1 cellular context compared by ENCODE assay signal in genomic region chr3:194486540-194487288, GRCh38.
TF ChIP-seq lines count a peak whose summit lies in the region.

Gene ATP13A3 (minus strand): TSS chr3:194487002. CDS start chr3:194462190, 24,812 bp downstream.

TF ChIP-seq in HepG2, 621 proteins besides CTCF, POLR2A, EP300 and RAD21 (continued from another document and continues in another):
- TF ChIP-seq HNF1B (CRISPR knock-in tag; IDR thresholded peaks at IDR 0.05) (peak; percentile 41; the same call in 1 of the 2 replicates), THAP9 (CRISPR knock-in tag; IDR thresholded peaks at IDR 0.05; ENCODE audit: borderline replicate concordance) (no peak), THAP11 (CRISPR knock-in tag; IDR thresholded peaks at IDR 0.05) (peak; percentile 56; the same call in 1 of the 2 replicates), SAP130 (CRISPR knock-in tag; IDR thresholded peaks at IDR 0.05; ENCODE audit: low read depth) (peak; percentile 83; the same call in 1 of the 2 replicates), STAT6 (CRISPR knock-in tag; IDR thresholded peaks at IDR 0.05; ENCODE audit: borderline replicate concordance) (no peak), TEAD3 (CRISPR knock-in tag; optimal IDR thresholded peaks at IDR 0.05; ENCODE audit: borderline replicate concordance) (peak; percentile 56), ZNF770 (CRISPR knock-in tag; IDR thresholded peaks at IDR 0.05) (no peak), REPIN1 (CRISPR knock-in tag; IDR thresholded peaks at IDR 0.05; ENCODE audit: borderline replicate concordance, low read depth) (no peak), DBP (CRISPR knock-in tag; IDR thresholded peaks at IDR 0.05; ENCODE audit: not compliant biosample characterization) (no peak), RBAK (CRISPR knock-in tag; IDR thresholded peaks at IDR 0.05) (no peak), ZBTB44 (CRISPR knock-in tag; IDR thresholded peaks at IDR 0.05) (0 out of 2 replicates have a peak, but pooled peaks have one; percentile 56), HOMEZ (CRISPR knock-in tag; IDR thresholded peaks at IDR 0.05; ENCODE audit: low read depth) (no peak), ZNF740 (CRISPR knock-in tag; IDR thresholded peaks at IDR 0.05) (0 out of 2 replicates have a peak, but pooled peaks have one; percentile 21), ZNF234 (CRISPR knock-in tag; conservative IDR thresholded peaks at IDR 0.05) (no peak), MLX (CRISPR knock-in tag; IDR thresholded peaks at IDR 0.05) (0 out of 2 replicates have a peak, but pooled peaks have one; percentile 33), ZNF570 (CRISPR knock-in tag; IDR thresholded peaks at IDR 0.05; ENCODE audit: borderline replicate concordance) (no peak), ZNF232 (CRISPR knock-in tag; IDR thresholded peaks at IDR 0.05; ENCODE audit: borderline replicate concordance) (no peak), TBX2 (CRISPR knock-in tag; IDR thresholded peaks at IDR 0.05; ENCODE audit: borderline replicate concordance) (no peak), ZBTB49 (CRISPR knock-in tag; IDR thresholded peaks at IDR 0.05; ENCODE audit: borderline replicate concordance) (no peak), ZSCAN9 (CRISPR knock-in tag; IDR thresholded peaks at IDR 0.05; ENCODE audit: borderline replicate concordance) (peak; percentile 34; the same call in 1 of the 2 replicates), ZSCAN29 (CRISPR knock-in tag; conservative IDR thresholded peaks at IDR 0.05) (no peak), CAMTA2 (CRISPR knock-in tag; IDR thresholded peaks at IDR 0.05; ENCODE audit: borderline replicate concordance) (no peak), ZNF281 (CRISPR knock-in tag; IDR thresholded peaks at IDR 0.05; ENCODE audit: borderline replicate concordance) (no peak), ZNF619 (CRISPR knock-in tag; IDR thresholded peaks at IDR 0.05) (no peak), ZNF746 (CRISPR knock-in tag; IDR thresholded peaks at IDR 0.05) (peak; percentile 29; the same call in 1 of the 2 replicates), MXD4 (CRISPR knock-in tag; IDR thresholded peaks at IDR 0.05) (no peak; the same call in 1 of the 2 replicates), HNF4A (CRISPR knock-in tag; IDR thresholded peaks at IDR 0.05) (no peak), RXRA (CRISPR knock-in tag; IDR thresholded peaks at IDR 0.05) (no peak), FLYWCH1 (CRISPR knock-in tag; IDR thresholded peaks at IDR 0.05) (no peak), NFIB (CRISPR knock-in tag; IDR thresholded peaks at IDR 0.05; ENCODE audit: borderline replicate concordance) (no peak), RCOR2 (CRISPR knock-in tag; IDR thresholded peaks at IDR 0.05) (no peak), ZNF562 (CRISPR knock-in tag; IDR thresholded peaks at IDR 0.05; ENCODE audit: borderline replicate concordance) (no peak), POLR2G (IDR thresholded peaks at IDR 0.05; ENCODE audit: low read depth, low read length) (peak; percentile 65)
